15 cellular contexts compared by ENCODE assay signal in genomic region chr19:41195675-41196497, GRCh38. TPM values are rescaled to one million over a fixed set of nuclear protein-coding genes. Genes with fewer than 3 reads are reported as not detected.
DNase-seq lines count a peak whose midpoint lies in the region; ATAC-seq and TF ChIP-seq lines count a peak whose summit lies in the region.
"Had no signal": no experiment of that assay in that cellular context is flagged by ENCODE, and none has a peak within 500 bp of the region (broad histone marks: within the 10 kb centered on the region; RNA-seq: fewer than 3 reads in every experiment).

No MANE protein-coding gene starts in this region.

- no peak overlapping the region for H3K27ac Mint-ChIP-seq in stimulated activated naive B cell treated with anti-CD40 and anti-IgM and Interleukin-4, amounts not matched to agents 10 μg/mL and 1 μg/mL and 100 μg/mL, for 72 hours
- H3K27ac Mint-ChIP-seq: natural killer cell had no signal

- H3K4me1 Mint-ChIP-seq in stimulated activated naive B cell treated with anti-CD40 and anti-IgM and Interleukin-4, amounts not matched to agents 10 μg/mL and 1 μg/mL and 100 μg/mL, for 72 hours: peaks cover 10 to 18% of the 10 kb centered on the region in 2 donors

- H3K9me3 Mint-ChIP-seq in stimulated activated naive B cell treated with anti-CD40 and anti-IgM and Interleukin-4, amounts not matched to agents 10 μg/mL and 1 μg/mL and 100 μg/mL, for 72 hours: no peaks in the 10 kb centered on the region
- H3K9me3 Mint-ChIP-seq: natural killer cell had no signal

- H3K4me3 ChIP-seq in fibroblast of the aortic adventitia (ENCODE audit: low read depth, low read length): no peak overlapping the region
- H3K4me3 ChIP-seq: gastroesophageal sphincter, sigmoid colon had no signal

- ATAC-seq in stimulated activated naive B cell treated with anti-CD40 and anti-IgM and Interleukin-4, amounts not matched to agents 10 μg/mL and 1 μg/mL and 100 μg/mL, for 72 hours (replicated peaks): peak; percentile 27 to 77
- ATAC-seq: activated CD4-positive, CD25-positive, alpha-beta regulatory T cell treated with anti-CD3 and anti-CD28 coated beads, Interleukin-2, amount 50 U/mL, for 24 hours; gastroesophageal sphincter had no signal

- in situ Hi-C loops in GM13976 (cut with MboI; ENCODE audit: low sequenced_read_pairs, unreplicated experiment): no loop called here

- TF ChIP-seq CTCF in GM13976 (IDR thresholded peaks at IDR 0.05; ENCODE audit: borderline replicate concordance, control extremely low read depth, extremely low read depth, insufficient read depth, missing control alignments) (no peak), fibroblast of the aortic adventitia (IDR thresholded peaks at IDR 0.05; ENCODE audit: insufficient read depth, low read length) (no peak)

- DNase-seq in GM13976 (ENCODE audit: low spot score): peak; percentile 72
- DNase-seq in RPMI7951 (ENCODE audit: low read depth): peak; percentile 82
- DNase-seq in fibroblast of the aortic adventitia (ENCODE audit: low read depth): peak; percentile 46
- DNase-seq in stimulated activated naive B cell treated with anti-CD40 and anti-IgM and Interleukin-4, amounts not matched to agents 10 μg/mL and 1 μg/mL and 100 μg/mL, for 72 hours: no peak
- DNase-seq in activated effector memory CD4-positive, alpha-beta T cell treated with Interleukin-2 at 50 U/mL for 16 hours: no peak
- no peak for DNase-seq in NCI-H2196 treated with DMSO at 0.1 percent for 48 hours (lab: John Stamatoyannopoulos, UW; ENCODE audit: unreplicated experiment)
- DNase-seq in NCI-H345 treated with DMSO at 0.1 percent for 48 hours (lab: John Stamatoyannopoulos, UW; ENCODE audit: unreplicated experiment): no peak
- DNase-seq: amniotic stem cell, kidney glomerular epithelial cell, natural killer cell, NCI-H69, sigmoid colon had no signal

- no peak overlapping the region for H3K4me3 Mint-ChIP-seq in stimulated activated naive B cell treated with anti-CD40 and anti-IgM and Interleukin-4, amounts not matched to agents 10 μg/mL and 1 μg/mL and 100 μg/mL, for 72 hours
- H3K4me3 Mint-ChIP-seq: natural killer cell had no signal

- H3K36me3 Mint-ChIP-seq in stimulated activated naive B cell treated with anti-CD40 and anti-IgM and Interleukin-4, amounts not matched to agents 10 μg/mL and 1 μg/mL and 100 μg/mL, for 72 hours: no peaks in the 10 kb centered on the region
- H3K36me3 Mint-ChIP-seq: natural killer cell had no signal

- H3K27me3 Mint-ChIP-seq in stimulated activated naive B cell treated with anti-CD40 and anti-IgM and Interleukin-4, amounts not matched to agents 10 μg/mL and 1 μg/mL and 100 μg/mL, for 72 hours: peaks cover 47 to 73% of the 10 kb centered on the region in 2 donors

RNA-seq across cellular contexts. Expression of gene CYP2S1, which starts 2.9 kb away (rescaled TPM):
- total RNA-seq in RPMI7951 (2014; rRNA removed; shearing (Covaris generic)): 4.4 and 10.3 TPM in 2 replicates
- total RNA-seq in fibroblast of the aortic adventitia (ENCODE audit: low replicate concordance): 0.45 TPM in 1 of 2 replicates, not detected in the other
- total RNA-seq: SK-MEL-5 had no signal

RNA-seq across cellular contexts. Expression of gene AXL, which starts 23.1 kb away (rescaled TPM):
- 140 and 156 TPM in 2 replicates for total RNA-seq in RPMI7951 (2014; rRNA removed; shearing (Covaris generic))
- total RNA-seq in fibroblast of the aortic adventitia (ENCODE audit: low replicate concordance): 121 and 305 TPM in 2 replicates

Comparison
In these comparisons a context has a peak if more than half of its experiments do, and no peak if none do; other contexts are left out.
1. DNase-seq: peak in GM13976 (single experiment), RPMI7951 (single experiment) and fibroblast of the aortic adventitia (single experiment); none in stimulated activated naive B cell treated with anti-CD40 and anti-IgM and Interleukin-4, amounts not matched to agents 10 μg/mL and 1 μg/mL and 100 μg/mL, for 72 hours (single experiment), activated effector memory CD4-positive, alpha-beta T cell treated with Interleukin-2 at 50 U/mL for 16 hours (single experiment), NCI-H2196 treated with DMSO at 0.1 percent for 48 hours (single experiment) and NCI-H345 treated with DMSO at 0.1 percent for 48 hours (single experiment).